Comparison of ENCODE assay signal across 8 cellular contexts in the genomic region with DNA sequence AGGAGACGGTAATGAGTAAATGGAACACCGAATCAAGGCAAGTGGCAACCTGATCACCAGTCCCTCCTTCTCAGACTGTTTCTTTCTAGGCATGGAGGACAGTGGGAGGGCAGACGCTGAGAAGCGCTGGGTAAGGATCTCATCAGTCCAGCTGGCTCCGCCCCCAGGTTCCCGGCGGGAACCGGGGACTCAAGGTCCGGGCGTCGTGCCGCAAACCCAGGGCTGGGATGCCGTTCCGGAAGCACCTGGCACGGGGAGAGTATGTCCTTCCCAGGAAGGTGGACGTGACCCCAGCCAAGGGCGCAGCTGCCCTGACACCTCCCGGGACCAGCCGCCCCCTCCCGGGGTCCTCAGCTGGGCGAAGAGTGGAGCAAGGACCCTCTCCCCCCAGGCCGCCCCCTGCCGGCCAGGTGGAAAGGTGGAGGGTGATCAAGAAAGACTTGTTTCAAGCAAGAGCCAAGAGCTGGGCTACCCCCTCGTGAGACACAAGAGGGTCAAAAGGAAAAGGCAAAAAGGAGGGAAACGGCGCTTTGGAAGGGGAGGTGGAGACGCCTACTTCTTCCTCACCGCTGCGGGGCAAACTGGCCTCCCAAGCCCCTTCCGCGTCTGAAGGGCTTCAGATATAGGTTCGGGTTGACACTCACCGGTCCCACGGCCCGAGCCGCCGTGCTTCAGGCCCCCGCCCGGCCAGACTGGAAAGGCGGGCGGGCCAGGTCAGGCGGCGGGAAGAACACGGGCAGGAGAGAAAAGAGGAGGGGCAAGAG. TPM values are rescaled to one million over a fixed set of nuclear protein-coding genes. Genes with fewer than 3 reads are reported as not detected.
A peak's percentile ranks its signal among the peaks of the same experiment; 100 is the strongest.
DNase-seq lines count a peak whose midpoint lies in the region; ATAC-seq and TF ChIP-seq lines count a peak whose summit lies in the region.

A gene with protein sequence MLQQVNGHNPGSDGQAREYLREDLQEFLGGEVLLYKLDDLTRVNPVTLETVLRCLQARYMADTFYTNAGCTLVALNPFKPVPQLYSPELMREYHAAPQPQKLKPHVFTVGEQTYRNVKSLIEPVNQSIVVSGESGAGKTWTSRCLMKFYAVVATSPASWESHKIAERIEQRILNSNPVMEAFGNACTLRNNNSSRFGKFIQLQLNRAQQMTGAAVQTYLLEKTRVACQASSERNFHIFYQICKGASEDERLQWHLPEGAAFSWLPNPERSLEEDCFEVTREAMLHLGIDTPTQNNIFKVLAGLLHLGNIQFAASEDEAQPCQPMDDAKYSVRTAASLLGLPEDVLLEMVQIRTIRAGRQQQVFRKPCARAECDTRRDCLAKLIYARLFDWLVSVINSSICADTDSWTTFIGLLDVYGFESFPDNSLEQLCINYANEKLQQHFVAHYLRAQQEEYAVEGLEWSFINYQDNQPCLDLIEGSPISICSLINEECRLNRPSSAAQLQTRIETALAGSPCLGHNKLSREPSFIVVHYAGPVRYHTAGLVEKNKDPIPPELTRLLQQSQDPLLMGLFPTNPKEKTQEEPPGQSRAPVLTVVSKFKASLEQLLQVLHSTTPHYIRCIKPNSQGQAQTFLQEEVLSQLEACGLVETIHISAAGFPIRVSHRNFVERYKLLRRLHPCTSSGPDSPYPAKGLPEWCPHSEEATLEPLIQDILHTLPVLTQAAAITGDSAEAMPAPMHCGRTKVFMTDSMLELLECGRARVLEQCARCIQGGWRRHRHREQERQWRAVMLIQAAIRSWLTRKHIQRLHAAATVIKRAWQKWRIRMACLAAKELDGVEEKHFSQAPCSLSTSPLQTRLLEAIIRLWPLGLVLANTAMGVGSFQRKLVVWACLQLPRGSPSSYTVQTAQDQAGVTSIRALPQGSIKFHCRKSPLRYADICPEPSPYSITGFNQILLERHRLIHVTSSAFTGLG (minus strand): TSS at position 752 of the 764 bp plus-strand sequence. CDS start 2,330 bp downstream, outside the sequence.

- POLR2A ChIA-PET in HCT116 (lab: Charles Lee), result interaction anchor here (0.7 to 2.4 kb wide), 5 partner anchors 10 to 67 kb away, joined by 3 to 30 read pairs (median 5); a partner anchor contains a TSS

- no TSS peak for BruUV-seq in HCT116 (replicated peaks; lab: Mats Ljungman, UMichigan)

- TF ChIP-seq RAD21 in HCT116 (IDR thresholded peaks at IDR 0.05; ENCODE audit: low read depth), result no peak

- peaks cover 74% of the 10 kb centered on the region for H3K79me2 ChIP-seq in HCT116 (ENCODE audit: insufficient read depth, low read length)

- peak within 1 kb of the TSS; percentile 82 for H3K4me2 ChIP-seq in HCT116 (ENCODE audit: low read length)

- peaks cover 23 to 49% of the 10 kb centered on the region in 2 experiments for H3K36me3 ChIP-seq in HCT116 (ENCODE audit: control insufficient read depth in 1 of 2, insufficient read depth in 2 of 2, low read length in 2 of 2)
- H3K36me3 ChIP-seq in adrenal gland (replicated peaks in 1 of 2), result peaks cover 0 to 20% of the 10 kb centered on the region in 2 donors
- peaks cover 9 to 66% of the 10 kb centered on the region in 2 donors for H3K36me3 ChIP-seq in psoas muscle (ENCODE audit: insufficient read depth in 1 of 2, low read depth in 1 of 2)

- RAD21 ChIA-PET in HCT116 (lab: Charles Lee; ENCODE audit: low non-redundant PET in 1 of 2, low total read pairs in 2 of 2, uncharacterized antibody in 2 of 2, unreplicated experiment in 2 of 2), result no interaction called here

- TF ChIP-seq POLR2A in HCT116 (IDR thresholded peaks at IDR 0.05; ENCODE audit: borderline replicate concordance, extremely low read depth, insufficient read depth, insufficient read length) (no peak), adrenal gland (IDR thresholded peaks at IDR 0.05) (peak in 1 of 2 donors; percentile 2)

- H3K27ac ChIP-seq in HCT116 (ENCODE audit: low read depth, low read length), result peak within 1 kb of the TSS; percentile 99
- H3K27ac ChIP-seq in adrenal gland, result peak within 1 kb of the TSS; percentile 83 to 97 (median 94)
- H3K27ac ChIP-seq in psoas muscle, result peak within 1 kb of the TSS; percentile 100

- peak within 1 kb of the TSS; percentile 99 for H3K9ac ChIP-seq in HCT116 (ENCODE audit: low read length)

- no peaks in the 10 kb centered on the region for H4K20me1 ChIP-seq in HCT116 (ENCODE audit: insufficient read depth)

- no peaks in the 10 kb centered on the region for H3K27me3 ChIP-seq in HCT116 (ENCODE audit: insufficient read depth, low read length)
- H3K27me3 ChIP-seq in adrenal gland, result no peaks in the 10 kb centered on the region
- no peaks in the 10 kb centered on the region for H3K27me3 ChIP-seq in psoas muscle (ENCODE audit: insufficient read depth in 3 of 3, low read length in 2 of 3)

- TF ChIP-seq CTCF in HCT116 (IDR thresholded peaks at IDR 0.05 in 2 of 3, conservative IDR thresholded peaks at IDR 0.05 in 1 of 3; ENCODE audit: borderline replicate concordance in 1 of 3, insufficient read depth in 1 of 3, low read depth in 2 of 3, low read length in 2 of 3) (peak; percentile 52 to 81 (median 77); a peak in 5 of 6 replicates), adrenal gland (IDR thresholded peaks at IDR 0.05) (peak in 5 of 6 experiments; percentile 14 to 57 (median 40)), psoas muscle (IDR thresholded peaks at IDR 0.05) (peak; percentile 51)

- intact Hi-C loops in HCT116 (cut with micrococcal nuclease), result loop anchor here (1.0 kb wide), 1 partner anchor 11 kb away; no protein-coding TSS in a partner anchor
- intact Hi-C loops in adrenal gland (cut with DNase I), result no loop called here
- intact Hi-C loops in left cardiac atrium (cut with DNase I), result no loop called here
- intact Hi-C loops in psoas muscle (cut with DNase I), result loop anchor here (5.0 to 10.0 kb wide), 2 partner anchors 52 to 411 kb away; a partner anchor contains a TSS

- peaks cover 8 to 27% of the 10 kb centered on the region in 2 experiments for H3K4me1 ChIP-seq in HCT116 (ENCODE audit: control insufficient read depth in 1 of 2, insufficient read depth in 2 of 2, low read length in 2 of 2)
- peaks cover 7 to 13% of the 10 kb centered on the region in 2 donors for H3K4me1 ChIP-seq in adrenal gland (replicated peaks in 1 of 2)
- H3K4me1 ChIP-seq in psoas muscle, result peaks cover 8% of the 10 kb centered on the region

- 1% methylated on average over 16 to 44 of the region's 44 CpGs for WGBS in adrenal gland, 4 donors
- whole genome bisulfite sequencing in psoas muscle, 3 donors, result 0 to 1% (median 0%) methylated on average over 32 to 44 of the region's 44 CpGs

- H2AFZ ChIP-seq in HCT116 (ENCODE audit: low read depth, low read length, poor library complexity, severe bottlenecking), result no peak within 1 kb of the TSS

- H3K4me3 ChIP-seq in HCT116 (replicated peaks in 1 of 2; ENCODE audit: low read depth in 1 of 2, low read length in 2 of 2) (peak within 1 kb of the TSS; percentile 63 to 90), adrenal gland (peak within 1 kb of the TSS; percentile 58 to 89 (median 73)), psoas muscle (peak within 1 kb of the TSS; percentile 92)

- DNase-seq in GM03348 (ENCODE audit: low spot score), result peak; percentile 73
- peak; percentile 67 for DNase-seq in HCT116 (ENCODE audit: low read depth, low spot score)
- DNase-seq in NAMALWA (ENCODE audit: low spot score), result peak; percentile 72
- peak; percentile 69 for DNase-seq in SW480 (ENCODE audit: low spot score)
- peak; percentile 70 to 87 (median 79) for DNase-seq in adrenal gland
- peak; percentile 77 for DNase-seq in left cardiac atrium
- DNase-seq in psoas muscle, result peak; percentile 74 to 84

- H3K9me3 ChIP-seq in HCT116 (ENCODE audit: control insufficient read depth in 1 of 2, insufficient read depth in 1 of 2, low read depth in 1 of 2, low read length in 2 of 2) (no peaks in the 10 kb centered on the region), adrenal gland (replicated peaks in 1 of 3) (no peaks in the 10 kb centered on the region), psoas muscle (no peaks in the 10 kb centered on the region)

- CTCF ChIA-PET in HCT116 (lab: Charles Lee), result interaction anchor here (0.6 to 2.4 kb wide), 8 partner anchors 10 to 342 kb away, joined by 3 to 16 read pairs (median 4); a partner anchor contains a TSS

- ATAC-seq in HCT116, result peak; percentile 68
- ATAC-seq in left cardiac atrium, result peak; percentile 41 to 68
- ATAC-seq in psoas muscle, result peak; percentile 32 to 59 (median 55)
- ATAC-seq in HG02981 (IDR thresholded peaks at IDR 0.05; ENCODE audit: unreplicated experiment), result no peak

- H3K9me2 ChIP-seq in HCT116 (ENCODE audit: insufficient read depth), result no peaks in the 10 kb centered on the region

TF ChIP-seq in HCT116, 20 proteins besides CTCF, POLR2A, EP300 and RAD21:
- peak; percentile 27; the same call in 1 of the 2 replicates for TF ChIP-seq POLR2AphosphoS5 (IDR thresholded peaks at IDR 0.05; ENCODE audit: low read depth, low read length)
- no peak for TF ChIP-seq YY1 (IDR thresholded peaks at IDR 0.05; ENCODE audit: extremely low read depth, insufficient replicate concordance, low read depth, low read length)
- TF ChIP-seq ZNF274 (IDR thresholded peaks at IDR 0.05; ENCODE audit: low read depth, low read length), result no peak
- TF ChIP-seq CBX3 (IDR thresholded peaks at IDR 0.05; ENCODE audit: low read depth), result no peak
- TF ChIP-seq EGR1 (IDR thresholded peaks at IDR 0.05; ENCODE audit: low read depth), result 0 out of 2 replicates have a peak, but pooled peaks have one; percentile 39
- TF ChIP-seq CEBPB (IDR thresholded peaks at IDR 0.05; ENCODE audit: low read depth), result no peak

RNA-seq across cellular contexts. Expression of the gene that starts here (rescaled TPM):
- total RNA-seq in HCT116 (2021; ENCODE audit: unreplicated experiment), result 167 TPM
- polyA plus RNA-seq in HCT116 (2012), result 103 and 104 TPM in 2 replicates
- total RNA-seq in adrenal gland, result 10 to 100 TPM; 12.0 to 32.5 (median 27.9) TPM
- polyA plus RNA-seq in adrenal gland, result 10 to 100 TPM; 16.3 to 43.6 (median 37.5) TPM
- total RNA-seq in left cardiac atrium, result 10 to 100 TPM; 18.0 to 29.1 TPM
- 10 to 100 TPM; 10.1 to 19.2 (median 13.7) TPM for total RNA-seq in psoas muscle
- polyA plus RNA-seq in psoas muscle, result 10 to 100 TPM; 13.9 to 28.7 (median 15.2) TPM

Comparison
In these comparisons a context has a peak if more than half of its experiments do, and no peak if none do; other contexts are left out.
1. intact Hi-C loops: an anchor here in HCT116 (1.0 kb wide) and psoas muscle (5.0 to 10.0 kb wide); none called in adrenal gland and left cardiac atrium.